Comparison of ENCODE assay signal across 3 cellular contexts in genomic region chr3:194951629-194951920, GRCh38.
A peak's percentile ranks its signal among the peaks of the same experiment; 100 is the strongest.
DNase-seq lines count a peak whose midpoint lies in the region; ATAC-seq and TF ChIP-seq lines count a peak whose summit lies in the region.
"Not testable (repeated sequence)": the region's sequence is repeated elsewhere in the genome, so short reads cannot be mapped to it uniquely, and the experiment has no call there.

No MANE protein-coding gene starts in this region.

- not testable (repeated sequence) for TF ChIP-seq CTCF in left ventricle myocardium inferior (IDR thresholded peaks at IDR 0.05; ENCODE audit: borderline replicate concordance)

- not testable (repeated sequence) for H3K36me3 ChIP-seq in left ventricle myocardium inferior

- not testable (repeated sequence) for H3K27me3 Mint-ChIP-seq in natural killer cell treated with Interleukin-12 subunit alpha and Interleukin-12 subunit beta and Interleukin-15 and Interleukin-18, amount 100 ng/mL, for 72 hours

- DNase-seq in left ventricle myocardium inferior; natural killer cell treated with Interleukin-12 subunit alpha and Interleukin-12 subunit beta and Interleukin-15 and Interleukin-18, amount 100 ng/mL, for 72 hours (ENCODE audit: low spot score): not testable (repeated sequence)
- peak; percentile 43 for DNase-seq in mesenteric fat pad (ENCODE audit: low spot score)

- H3K4me3 ChIP-seq in left ventricle myocardium inferior, result peak overlapping the region; percentile 20

- H3K27ac ChIP-seq in left ventricle myocardium inferior (replicated peaks), result peak overlapping the region; percentile 70

- H3K4me3 Mint-ChIP-seq in natural killer cell treated with Interleukin-12 subunit alpha and Interleukin-12 subunit beta and Interleukin-15 and Interleukin-18, amount 100 ng/mL, for 72 hours, result peak overlapping the region; percentile 27

- not testable (repeated sequence) for H3K9me3 Mint-ChIP-seq in natural killer cell treated with Interleukin-12 subunit alpha and Interleukin-12 subunit beta and Interleukin-15 and Interleukin-18, amount 100 ng/mL, for 72 hours

- H3K9me3 ChIP-seq in left ventricle myocardium inferior (replicated peaks), result peaks cover 14% of the 10 kb centered on the region

- not testable (repeated sequence) for H3K27ac Mint-ChIP-seq in natural killer cell treated with Interleukin-12 subunit alpha and Interleukin-12 subunit beta and Interleukin-15 and Interleukin-18, amount 100 ng/mL, for 72 hours

- not testable (repeated sequence) for H3K27me3 ChIP-seq in left ventricle myocardium inferior (ENCODE audit: low read depth)

- not testable (repeated sequence) for ATAC-seq in natural killer cell treated with Interleukin-12 subunit alpha and Interleukin-12 subunit beta and Interleukin-15 and Interleukin-18, amount 100 ng/mL, for 72 hours

- intact Hi-C loops in left ventricle myocardium inferior (cut with micrococcal nuclease), result not testable (repeated sequence)

- H3K36me3 Mint-ChIP-seq in natural killer cell treated with Interleukin-12 subunit alpha and Interleukin-12 subunit beta and Interleukin-15 and Interleukin-18, amount 100 ng/mL, for 72 hours, result not testable (repeated sequence)

- peaks cover 40% of the 10 kb centered on the region for H3K4me1 ChIP-seq in left ventricle myocardium inferior

- H3K4me1 Mint-ChIP-seq in natural killer cell treated with Interleukin-12 subunit alpha and Interleukin-12 subunit beta and Interleukin-15 and Interleukin-18, amount 100 ng/mL, for 72 hours (ENCODE audit: low read depth in 2 of 2), result not testable (repeated sequence)
